In the genomic region with DNA sequence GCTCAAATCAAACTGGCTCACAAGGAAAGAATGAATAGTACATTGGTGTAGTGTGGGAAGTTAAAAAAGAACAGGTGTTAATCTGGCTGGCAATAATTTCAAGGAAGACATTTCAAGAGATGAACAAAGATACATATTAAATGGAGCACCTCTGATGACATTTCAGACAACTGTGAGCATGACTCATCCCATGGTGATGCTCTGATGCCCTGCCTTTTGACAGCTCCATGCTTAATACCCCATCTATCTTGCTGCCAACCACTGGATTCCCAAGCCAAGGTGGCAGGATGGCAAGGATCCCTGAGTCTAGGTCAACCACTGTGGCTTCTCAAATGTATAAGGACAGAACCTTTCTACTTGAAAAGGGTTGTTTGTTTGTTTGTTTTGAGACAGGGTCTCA, we compare ENCODE assay signal across 34 cellular contexts. TPM values are rescaled to one million over a fixed set of nuclear protein-coding genes. Genes with fewer than 3 reads are reported as not detected.
DNase-seq lines count a peak whose midpoint lies in the region; ATAC-seq, FAIRE-seq and TF ChIP-seq lines count a peak whose summit lies in the region.
"Had no signal": no experiment of that assay in that cellular context is flagged by ENCODE, and none has a peak within 500 bp of the region (broad histone marks: within the 10 kb centered on the region; RNA-seq: fewer than 3 reads in every experiment).

No MANE protein-coding gene starts in this region.

- H3K4me1 ChIP-seq in K562 (replicated peaks in 1 of 2; ENCODE audit: control insufficient read depth in 2 of 2, insufficient read depth in 2 of 2, low read length in 2 of 2) (peaks cover 13 to 22% of the 10 kb centered on the region in 2 experiments; a peak in 4 of 5 replicates), testis (no peaks in the 10 kb centered on the region), GM23248 (ENCODE audit: insufficient read depth) (peaks cover 21% of the 10 kb centered on the region)
- H3K4me1 ChIP-seq: adrenal gland, tibial artery had no signal

- H3K27me3 Mint-ChIP-seq in stimulated activated naive CD8-positive, alpha-beta T cell treated with anti-CD3 and anti-CD28 coated beads, Interleukin-15, amount 100 ng/mL, for 72 hours = no peaks in the 10 kb centered on the region

- TF ChIP-seq RAD21 in K562 (CRISPR knock-in tag; conservative IDR thresholded peaks at IDR 0.05 in 1 of 2, IDR thresholded peaks at IDR 0.05 in 1 of 2) = no peak

- ATAC-seq in stimulated activated naive CD8-positive, alpha-beta T cell treated with anti-CD3 and anti-CD28 coated beads, Interleukin-15, Interleukin-2, amounts not matched to agents 100 U/mL and 50 U/mL, for 24 hours = peak; percentile 48
- no peak for ATAC-seq in stimulated activated naive CD8-positive, alpha-beta T cell treated with anti-CD3 and anti-CD28 coated beads, Interleukin-15, amount 100 ng/mL, for 72 hours
- no peak for ATAC-seq in K562
- ATAC-seq: activated CD8-positive, alpha-beta memory T cell treated with anti-CD3 and anti-CD28 coated beads, Interleukin-2, amount 10 ng/mL, durations not matched to agents 7 days and 5 days; left lung had no signal

- BruUV-seq in K562 (replicated peaks; lab: Mats Ljungman, UMichigan) = no TSS peak

- CTCF ChIA-PET in K562 (lab: Yijun Ruan, JAX; ENCODE audit: low intra/inter-chr PET ratio) = no interaction called here

- H4K20me1 ChIP-seq in K562 (replicated peaks; ENCODE audit: control insufficient read depth, insufficient read depth, low read length) (no peaks in the 10 kb centered on the region), GM23248 (ENCODE audit: insufficient read depth) (no peaks in the 10 kb centered on the region)

- H3K27ac ChIP-seq in K562 (ENCODE audit: extremely low read depth, low read depth, low read length) (no peak overlapping the region), testis (no peak overlapping the region), GM23248 (no peak overlapping the region)
- H3K27ac ChIP-seq: adrenal gland, left lung, ovary, stomach, tibial artery, WERI-Rb-1 had no signal

- peaks cover 0 to 7% of the 10 kb centered on the region in 2 donors for H3K9me3 Mint-ChIP-seq in stimulated activated naive CD8-positive, alpha-beta T cell treated with anti-CD3 and anti-CD28 coated beads, Interleukin-15, amount 100 ng/mL, for 72 hours
- H3K9me3 Mint-ChIP-seq: dendritic cell treated with granulocyte-macrophage colony-stimulating factor and Interleukin-4, amounts not matched to agents 40 ng/mL and 50 ng/mL, for 4 days; neural crest cell had no signal

- TF ChIP-seq POLR2A in K562 (conservative IDR thresholded peaks at IDR 0.05) (no peak), testis (IDR thresholded peaks at IDR 0.05) (no peak)

- H3K27ac Mint-ChIP-seq in stimulated activated naive CD8-positive, alpha-beta T cell treated with anti-CD3 and anti-CD28 coated beads, Interleukin-15, amount 100 ng/mL, for 72 hours = no peak overlapping the region
- H3K27ac Mint-ChIP-seq: activated CD4-positive, alpha-beta T cell treated with anti-CD3 and anti-CD28 coated beads, Interleukin-2, amount 10 ng/mL, durations not matched to agents 24 days and 14 days; activated CD8-positive, alpha-beta memory T cell treated with anti-CD3 and anti-CD28 coated beads, Interleukin-2, amount 10 ng/mL, durations not matched to agents 7 days and 5 days; dendritic cell treated with granulocyte-macrophage colony-stimulating factor and Interleukin-4, amounts not matched to agents 40 ng/mL and 50 ng/mL, for 4 days; endodermal cell; memory B cell had no signal

- no peaks in the 10 kb centered on the region for H3K36me3 ChIP-seq in K562 (ENCODE audit: control insufficient read depth, insufficient read depth, low read length)
- H3K36me3 ChIP-seq in testis (ENCODE audit: low read depth, missing control alignments) = no peaks in the 10 kb centered on the region
- H3K36me3 ChIP-seq in GM23248 (ENCODE audit: low read depth) = peaks cover 22% of the 10 kb centered on the region; the same call in 1 of the 2 replicates
- H3K36me3 ChIP-seq: adrenal gland, left lung, ovary, tibial artery, WERI-Rb-1 had no signal

- POLR2A ChIA-PET in K562 (lab: Yijun Ruan, JAX) = no interaction called here

- no peak for DNase-seq in stimulated activated naive CD8-positive, alpha-beta T cell treated with anti-CD3 and anti-CD28 coated beads, Interleukin-15, Interleukin-2, amounts not matched to agents 100 U/mL and 50 U/mL, for 24 hours
- DNase-seq in stimulated activated naive CD8-positive, alpha-beta T cell treated with anti-CD3 and anti-CD28 coated beads, Interleukin-15, amount 100 ng/mL, for 72 hours = no peak
- DNase-seq in LHCN-M2 (ENCODE audit: low read depth) (peak; percentile 75), K562 (ENCODE audit: extremely low read depth in 1 of 4, low spot score in 3 of 4) (no peak), testis (no peak), GM19240 (ENCODE audit: insufficient read length, low spot score) (no peak), GM23248 (no peak)
- no peak for DNase-seq in central memory CD4-positive, alpha-beta T cell
- DNase-seq: activated CD4-positive, alpha-beta T cell treated with anti-CD3 and anti-CD28 coated beads, Interleukin-2, amount 10 ng/mL, durations not matched to agents 24 days and 14 days; activated CD8-positive, alpha-beta memory T cell treated with anti-CD3 and anti-CD28 coated beads, Interleukin-2, amount 10 ng/mL, durations not matched to agents 7 days and 5 days; activated gamma-delta T cell treated with Interleukin-2 at 50 U/mL for 16 hours; activated T-cell treated with anti-CD3 and anti-CD28 coated beads, Interleukin-2, amount 50 U/mL, for 48 hours; adrenal gland; DMS79; endodermal cell; left lung; NCI-H1436 treated with DMSO at 0.1 percent for 48 hours; NCI-H2081 treated with DMSO at 0.1 percent for 48 hours; NCI-H774; ovary; stimulated activated CD4-positive, alpha-beta T cell treated with anti-CD3 and anti-CD28 coated beads, Interleukin-2, amount 100 ng/mL, for 24 hours; stimulated activated CD8-positive, alpha-beta memory T cell treated with anti-CD3 and anti-CD28 coated beads, Interleukin-4, amount 100 ng/mL, for 48 hours; stomach; SW 1271; T-helper 9 cell; tibial artery; WERI-Rb-1 had no signal

- H3K27me3 ChIP-seq in K562 (ENCODE audit: control insufficient read depth in 2 of 2, insufficient read depth in 2 of 2, low read length in 2 of 2) (no peaks in the 10 kb centered on the region; a peak in 1 of 5 replicates), testis (no peaks in the 10 kb centered on the region), GM23248 (replicated peaks; ENCODE audit: insufficient read depth) (no peaks in the 10 kb centered on the region)
- H3K27me3 ChIP-seq: adrenal gland, left lung, ovary, stomach had no signal

- H2AFZ ChIP-seq in K562 (ENCODE audit: low read depth, low read length) (no peak overlapping the region), GM23248 (no peak overlapping the region)

- no peak for TF ChIP-seq CTCF in K562 (IDR thresholded peaks at IDR 0.05 in 2 of 3, conservative IDR thresholded peaks at IDR 0.05 in 1 of 3; ENCODE audit: insufficient read depth in 2 of 3, low read depth in 1 of 3, low read length in 3 of 3)
- TF ChIP-seq CTCF in testis (IDR thresholded peaks at IDR 0.05) = no peak

- peaks cover 18% of the 10 kb centered on the region for H3F3A ChIP-seq in GM23248 (ENCODE audit: insufficient read depth)

- no peaks in the 10 kb centered on the region for H3K9me1 ChIP-seq in K562 (ENCODE audit: control insufficient read depth, insufficient read depth, low read length)

- no peaks in the 10 kb centered on the region for H3K9me2 ChIP-seq in GM23248 (ENCODE audit: insufficient read depth)

- H3K4me3 Mint-ChIP-seq in stimulated activated naive CD8-positive, alpha-beta T cell treated with anti-CD3 and anti-CD28 coated beads, Interleukin-15, amount 100 ng/mL, for 72 hours = no peak overlapping the region
- H3K4me3 Mint-ChIP-seq: activated CD4-positive, alpha-beta T cell treated with anti-CD3 and anti-CD28 coated beads, Interleukin-2, amount 10 ng/mL, durations not matched to agents 24 days and 14 days; activated CD8-positive, alpha-beta memory T cell treated with anti-CD3 and anti-CD28 coated beads, Interleukin-2, amount 10 ng/mL, durations not matched to agents 7 days and 5 days; dendritic cell treated with granulocyte-macrophage colony-stimulating factor and Interleukin-4, amounts not matched to agents 40 ng/mL and 50 ng/mL, for 4 days; endodermal cell; memory B cell; neural crest cell had no signal

- intact Hi-C loops in K562 (cut with micrococcal nuclease) (no loop called here), testis (cut with DNase I; ENCODE audit: low total_unique reads) (no loop called here)

- H3K9ac ChIP-seq in K562 (ENCODE audit: insufficient read depth in 1 of 2, low read depth in 2 of 2, low read length in 2 of 2) = no peak overlapping the region
- H3K9ac ChIP-seq in GM23248 = no peak overlapping the region

- no peak for FAIRE-seq in K562 (lab: Jason Lieb, UNC)
- FAIRE-seq: islet of Langerhans had no signal

- H3K79me2 ChIP-seq in K562 (ENCODE audit: control insufficient read depth, insufficient read depth, low read length) = no peaks in the 10 kb centered on the region
- no peaks in the 10 kb centered on the region for H3K79me2 ChIP-seq in GM23248 (ENCODE audit: insufficient read depth)

- peaks cover 41% of the 10 kb centered on the region for H3K4me1 Mint-ChIP-seq in stimulated activated naive CD8-positive, alpha-beta T cell treated with anti-CD3 and anti-CD28 coated beads, Interleukin-15, amount 100 ng/mL, for 72 hours
- H3K4me1 Mint-ChIP-seq: neural crest cell had no signal

- in situ Hi-C loops in K562 (cut with MboI) (no loop called here), GM23248 (cut with MboI) (no loop called here)

- H3K4me3 ChIP-seq in K562 = no peak overlapping the region
- H3K4me3 ChIP-seq in testis = no peak overlapping the region
- H3K4me3 ChIP-seq in GM23248 = no peak overlapping the region
- H3K4me3 ChIP-seq: adrenal gland, left lung, ovary, stomach, tibial artery had no signal

- no peaks in the 10 kb centered on the region for H3K9me3 ChIP-seq in K562 (replicated peaks; ENCODE audit: control insufficient read depth, insufficient read depth, low read depth, low read length)
- H3K9me3 ChIP-seq in testis = no peaks in the 10 kb centered on the region
- no peaks in the 10 kb centered on the region for H3K9me3 ChIP-seq in GM23248 (ENCODE audit: low read depth)
- H3K9me3 ChIP-seq: adrenal gland, left lung, ovary, stomach, tibial artery had no signal

- TF ChIP-seq EP300 in K562 (IDR thresholded peaks at IDR 0.05; ENCODE audit: low read length) = no peak

- H3K4me2 ChIP-seq in K562 (ENCODE audit: insufficient read depth, low read length) = no peak overlapping the region
- no peak overlapping the region for H3K4me2 ChIP-seq in GM23248 (ENCODE audit: unreplicated experiment)

RNA-seq across cellular contexts. Expression of a gene that starts 29.3 kb away (rescaled TPM):
- 0.32 and 0.86 TPM in 2 replicates for total RNA-seq in LHCN-M2 (2014; rRNA removed)
- polyA plus RNA-seq in LHCN-M2 (2012) = 0.79 TPM
- total RNA-seq in K562 (2011; cell fraction: chromatin; rRNA removed; ENCODE audit: low replicate concordance) = not detected in 2 replicates
- not detected in 2 replicates for total RNA-seq in K562 (2011; cell fraction: nucleolus; rRNA removed)
- total RNA-seq in K562 (2011; cell fraction: nucleoplasm; rRNA removed) = not detected in 2 replicates
- total RNA-seq in K562 (2014; rRNA removed) = not detected in 2 replicates
- total RNA-seq in K562 (2014; rRNA removed; fragmentation: Illumina TruSeq; extraction: Trizol) = not detected in 2 replicates
- total RNA-seq in K562 (2015; rRNA removed; fragmentation: Illumina TruSeq; extraction: Trizol) = 0.04 TPM in 1 of 2 replicates, not detected in the other
- total RNA-seq in K562 (2021) = not detected in 2 replicates
- polyA plus RNA-seq in K562 (2011; rRNA removed) = 0.04 and 0.07 TPM in 2 replicates
- not detected in 2 replicates for polyA plus RNA-seq in K562 (2011; cell fraction: cytosol; rRNA removed)
- not detected in 2 replicates for polyA plus RNA-seq in K562 (2011; cell fraction: nucleus; rRNA removed)
- polyA plus RNA-seq in K562 (2012) = 0.03 and 0.17 TPM in 2 replicates
- 0.01 TPM in 1 of 2 replicates, not detected in the other for polyA plus RNA-seq in K562 (2014; fragmentation: Illumina TruSeq; extraction: Trizol)
- polyA plus RNA-seq in K562 (2014; fragmentation: Nextera tagmentation; extraction: Ambion mirVana) = under 1 TPM in 1 of 2 experiments, not detected in 1; 0.04 TPM
- polyA plus RNA-seq in K562 (2014; rRNA removed) = 0.01 TPM in 1 of 2 replicates, not detected in the other
- polyA minus RNA-seq in K562 (2011; rRNA and poly(A)+ RNA removed) = not detected in 2 replicates
- not detected in 2 replicates for polyA minus RNA-seq in K562 (2011; cell fraction: cytosol; rRNA and poly(A)+ RNA removed)
- polyA minus RNA-seq in K562 (2011; cell fraction: nucleus; rRNA and poly(A)+ RNA removed) = not detected in 2 replicates
- total RNA-seq in testis = under 1 TPM; 0.71 to 0.99 TPM
- polyA plus RNA-seq in testis (ENCODE audit: insufficient read depth, low read depth, low replicate concordance) = 2.2 TPM
- 10.6 and 10.8 TPM in 2 replicates for total RNA-seq in GM23248 (2014; rRNA removed; shearing (Covaris generic))
- polyA plus RNA-seq in GM23248 (2016; fragmentation: Nextera tagmentation; extraction: Ambion mirVana) = 16.7 and 17.7 TPM in 2 replicates
- total RNA-seq: activated CD4-positive, alpha-beta T cell treated with anti-CD3 and anti-CD28 coated beads, Interleukin-2, amount 10 ng/mL, durations not matched to agents 24 days and 14 days had no signal

RNA-seq across cellular contexts. Expression of a gene that starts 39.0 kb away (rescaled TPM):
- total RNA-seq in LHCN-M2 (2014; rRNA removed) (not detected in 2 replicates), K562 (2014; rRNA removed) (not detected in 2 replicates), K562 (2014; rRNA removed; fragmentation: Illumina TruSeq; extraction: Trizol) (not detected in 2 replicates), K562 (2015; rRNA removed; fragmentation: Illumina TruSeq; extraction: Trizol) (not detected in 2 replicates), K562 (2021) (not detected in 2 replicates), testis (1 to 10 TPM in 1 of 2 donors, under 1 TPM in 1; 0.50 to 1.1 TPM)
- 0.04 TPM for polyA plus RNA-seq in LHCN-M2 (2012)
- total RNA-seq in K562 (2011; cell fraction: chromatin; rRNA removed; ENCODE audit: low replicate concordance) = not detected in 2 replicates
- not detected in 2 replicates for total RNA-seq in K562 (2011; cell fraction: nucleolus; rRNA removed)
- not detected in 2 replicates for total RNA-seq in K562 (2011; cell fraction: nucleoplasm; rRNA removed)
- polyA plus RNA-seq in K562 (2011; rRNA removed) (not detected in 2 replicates), K562 (2014; fragmentation: Illumina TruSeq; extraction: Trizol) (not detected in 2 replicates), K562 (2014; fragmentation: Nextera tagmentation; extraction: Ambion mirVana) (not detected), K562 (2014; rRNA removed) (not detected in 2 replicates), testis (ENCODE audit: insufficient read depth, low read depth, low replicate concordance) (2.0 TPM), GM23248 (2016; fragmentation: Nextera tagmentation; extraction: Ambion mirVana) (not detected in 2 replicates)
- 0.04 TPM in 1 of 2 replicates, not detected in the other for polyA plus RNA-seq in K562 (2011; cell fraction: cytosol; rRNA removed)
- polyA plus RNA-seq in K562 (2011; cell fraction: nucleus; rRNA removed) = not detected in 2 replicates
- 0.08 TPM in 1 of 2 replicates, not detected in the other for polyA plus RNA-seq in K562 (2012)
- polyA minus RNA-seq in K562 (2011; rRNA and poly(A)+ RNA removed) = not detected in 2 replicates
- not detected in 2 replicates for polyA minus RNA-seq in K562 (2011; cell fraction: cytosol; rRNA and poly(A)+ RNA removed)
- polyA minus RNA-seq in K562 (2011; cell fraction: nucleus; rRNA and poly(A)+ RNA removed) = not detected in 2 replicates
- not detected in 2 replicates for total RNA-seq in GM23248 (2014; rRNA removed; shearing (Covaris generic))
- total RNA-seq: activated CD4-positive, alpha-beta T cell treated with anti-CD3 and anti-CD28 coated beads, Interleukin-2, amount 10 ng/mL, durations not matched to agents 24 days and 14 days; activated CD8-positive, alpha-beta memory T cell treated with anti-CD3 and anti-CD28 coated beads, Interleukin-2, amount 10 ng/mL, durations not matched to agents 7 days and 5 days; adrenal gland; endodermal cell; HT-29; left lung; neural crest cell; ovary; RPMI7951; stomach had no signal
- polyA plus RNA-seq: adrenal gland, esophagus, ovary, stomach had no signal
